In the genomic region with DNA sequence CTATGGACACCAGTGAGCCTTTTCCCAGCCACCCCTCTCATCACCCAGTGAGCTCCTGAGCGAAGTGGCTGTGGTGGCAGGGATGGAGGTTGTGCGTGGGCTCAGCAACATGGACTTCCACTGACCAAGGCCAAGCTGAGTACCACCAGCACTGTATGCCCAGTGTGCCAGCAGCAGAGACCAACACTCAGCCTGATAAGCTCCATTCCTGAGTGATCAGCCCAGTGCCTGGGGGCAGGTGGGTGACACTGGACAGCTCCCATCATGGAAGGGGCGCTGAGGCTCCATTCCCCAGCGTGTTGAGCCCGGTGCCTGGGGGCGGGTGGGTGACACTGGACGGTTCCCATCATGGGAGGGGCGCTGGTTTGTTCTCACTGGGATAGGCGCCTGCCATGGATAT, we compare ENCODE assay signal across 33 cellular contexts. TPM values are rescaled to one million over a fixed set of nuclear protein-coding genes. Genes with fewer than 3 reads are reported as not detected.
"Had no signal": no experiment of that assay in that cellular context is flagged by ENCODE, and none has a peak within 500 bp of the region (broad histone marks: within the 10 kb centered on the region; RNA-seq: fewer than 3 reads in every experiment).

No MANE protein-coding gene starts in this region.

- ATAC-seq: heart right ventricle; left colon; left ventricle myocardium superior; lower lobe of right lung; mucosa of descending colon; natural killer cell treated with Interleukin-12 subunit alpha and Interleukin-12 subunit beta and Interleukin-15 and Interleukin-18, amount 100 ng/mL, for 72 hours; sciatic nerve; stimulated activated naive CD8-positive, alpha-beta T cell treated with anti-CD3 and anti-CD28 coated beads, Interleukin-15, amount 100 ng/mL, for 72 hours had no signal

- H3K9ac ChIP-seq: parathyroid adenoma had no signal

- H3K27ac ChIP-seq: coronary artery, esophagus muscularis mucosa, heart right ventricle, lower lobe of right lung, parathyroid adenoma, prostate gland, right atrium auricular region, suprapubic skin, transverse colon had no signal

- H3K4me3 ChIP-seq: coronary artery, esophagus muscularis mucosa, heart right ventricle, lower lobe of right lung, mucosa of descending colon, prostate gland, right atrium auricular region, smooth muscle cell, suprapubic skin, transverse colon had no signal

- H2AFZ ChIP-seq: parathyroid adenoma had no signal

- H3K4me1 ChIP-seq: esophagus muscularis mucosa, lower lobe of right lung, parathyroid adenoma, prostate gland, suprapubic skin, transverse colon had no signal

- H3K36me3 ChIP-seq: esophagus muscularis mucosa, heart right ventricle, lower lobe of right lung, prostate gland, right atrium auricular region, suprapubic skin, transverse colon had no signal

- H3K27me3 ChIP-seq: esophagus muscularis mucosa, heart right ventricle, right atrium auricular region, suprapubic skin, transverse colon had no signal

- H3K9me3 ChIP-seq: esophagus muscularis mucosa, heart right ventricle, lower lobe of right lung, mucosa of descending colon, prostate gland, right atrium auricular region, suprapubic skin, transverse colon had no signal

- FAIRE-seq: endothelial cell of umbilical vein, islet of Langerhans had no signal

- H3K4me2 ChIP-seq: smooth muscle cell had no signal

- DNase-seq: dermis blood vessel endothelial cell; effector memory CD4-positive, alpha-beta T cell; foreskin melanocyte; glutamatergic neuron; heart right ventricle; hippocampal formation; left colon; left ventricle myocardium superior; lower lobe of right lung; mucosa of descending colon; naive B cell; stimulated activated CD4-positive, alpha-beta T cell treated with anti-CD3 and anti-CD28 coated beads, Interleukin-12 subunit alpha, Interleukin-12 subunit beta, amount 100 ng/mL, for 4 hours; stimulated activated CD4-positive, alpha-beta T cell treated with anti-CD3 and anti-CD28 coated beads, Interleukin-1b, Interleukin-23, amount 100 ng/mL, for 48 hours; stimulated activated CD4-positive, alpha-beta T cell treated with anti-CD3 and anti-CD28 coated beads, Interleukin-4, amount 100 ng/mL, for 1 hour; stimulated activated CD8-positive, alpha-beta memory T cell treated with anti-CD3 and anti-CD28 coated beads, Interleukin-4, amount 100 ng/mL, for 48 hours; stimulated activated naive CD4-positive, alpha-beta T cell; stimulated activated naive CD8-positive, alpha-beta T cell treated with anti-CD3 and anti-CD28 coated beads, Interleukin-15, amount 100 ng/mL, for 72 hours; transverse colon had no signal

RNA-seq across cellular contexts. Expression of gene TSPAN32, which starts 57.7 kb away (rescaled TPM):
- total RNA-seq: dermis blood vessel endothelial cell, endothelial cell of umbilical vein, epithelial cell of proximal tubule, neural crest cell, prostate gland, smooth muscle cell had no signal
- polyA plus RNA-seq: endothelial cell of umbilical vein, fibroblast of lung, smooth muscle cell had no signal

RNA-seq across cellular contexts. Expression of gene C11orf21, which starts 57.8 kb away (rescaled TPM):
- total RNA-seq: dermis blood vessel endothelial cell, endothelial cell of umbilical vein, epithelial cell of proximal tubule, kidney epithelial cell, neural crest cell, smooth muscle cell had no signal
- polyA plus RNA-seq: endothelial cell of umbilical vein, fibroblast of lung, smooth muscle cell had no signal
